In genomic region chr2:111168528-111168929, GRCh38 we compare ENCODE assay signal across 1 cellular context.
TF ChIP-seq lines count a peak whose summit lies in the region.

No MANE protein-coding gene starts in this region.

TF ChIP-seq in GM12878, 131 proteins besides CTCF, POLR2A, EP300 and RAD21 (continued from another document):
- TF ChIP-seq, protein P1, sequence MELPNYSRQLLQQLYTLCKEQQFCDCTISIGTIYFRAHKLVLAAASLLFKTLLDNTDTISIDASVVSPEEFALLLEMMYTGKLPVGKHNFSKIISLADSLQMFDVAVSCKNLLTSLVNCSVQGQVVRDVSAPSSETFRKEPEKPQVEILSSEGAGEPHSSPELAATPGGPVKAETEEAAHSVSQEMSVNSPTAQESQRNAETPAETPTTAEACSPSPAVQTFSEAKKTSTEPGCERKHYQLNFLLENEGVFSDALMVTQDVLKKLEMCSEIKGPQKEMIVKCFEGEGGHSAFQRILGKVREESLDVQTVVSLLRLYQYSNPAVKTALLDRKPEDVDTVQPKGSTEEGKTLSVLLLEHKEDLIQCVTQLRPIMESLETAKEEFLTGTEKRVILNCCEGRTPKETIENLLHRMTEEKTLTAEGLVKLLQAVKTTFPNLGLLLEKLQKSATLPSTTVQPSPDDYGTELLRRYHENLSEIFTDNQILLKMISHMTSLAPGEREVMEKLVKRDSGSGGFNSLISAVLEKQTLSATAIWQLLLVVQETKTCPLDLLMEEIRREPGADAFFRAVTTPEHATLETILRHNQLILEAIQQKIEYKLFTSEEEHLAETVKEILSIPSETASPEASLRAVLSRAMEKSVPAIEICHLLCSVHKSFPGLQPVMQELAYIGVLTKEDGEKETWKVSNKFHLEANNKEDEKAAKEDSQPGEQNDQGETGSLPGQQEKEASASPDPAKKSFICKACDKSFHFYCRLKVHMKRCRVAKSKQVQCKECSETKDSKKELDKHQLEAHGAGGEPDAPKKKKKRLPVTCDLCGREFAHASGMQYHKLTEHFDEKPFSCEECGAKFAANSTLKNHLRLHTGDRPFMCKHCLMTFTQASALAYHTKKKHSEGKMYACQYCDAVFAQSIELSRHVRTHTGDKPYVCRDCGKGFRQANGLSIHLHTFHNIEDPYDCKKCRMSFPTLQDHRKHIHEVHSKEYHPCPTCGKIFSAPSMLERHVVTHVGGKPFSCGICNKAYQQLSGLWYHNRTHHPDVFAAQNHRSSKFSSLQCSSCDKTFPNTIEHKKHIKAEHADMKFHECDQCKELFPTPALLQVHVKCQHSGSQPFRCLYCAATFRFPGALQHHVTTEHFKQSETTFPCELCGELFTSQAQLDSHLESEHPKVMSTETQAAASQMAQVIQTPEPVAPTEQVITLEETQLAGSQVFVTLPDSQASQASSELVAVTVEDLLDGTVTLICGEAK (IDR thresholded peaks at IDR 0.05; ENCODE audit: borderline replicate concordance), result no peak
- TF ChIP-seq SMAD5 (IDR thresholded peaks at IDR 0.05; ENCODE audit: low read depth), result no peak
- TF ChIP-seq SREBF1 (IDR thresholded peaks at IDR 0.05; ENCODE audit: low read length), result no peak
- TF ChIP-seq SUPT20H (IDR thresholded peaks at IDR 0.05; ENCODE audit: borderline replicate concordance, control insufficient read depth, low read depth, low read length), result no peak
- TF ChIP-seq BHLHE40 (IDR thresholded peaks at IDR 0.05; ENCODE audit: borderline replicate concordance in 1 of 2, low read depth in 2 of 2, low read length in 1 of 2), result peak; percentile 56 to 80
- no peak for TF ChIP-seq POLR2AphosphoS2 (IDR thresholded peaks at IDR 0.05; ENCODE audit: low read depth, low read length)
- TF ChIP-seq, protein P2, sequence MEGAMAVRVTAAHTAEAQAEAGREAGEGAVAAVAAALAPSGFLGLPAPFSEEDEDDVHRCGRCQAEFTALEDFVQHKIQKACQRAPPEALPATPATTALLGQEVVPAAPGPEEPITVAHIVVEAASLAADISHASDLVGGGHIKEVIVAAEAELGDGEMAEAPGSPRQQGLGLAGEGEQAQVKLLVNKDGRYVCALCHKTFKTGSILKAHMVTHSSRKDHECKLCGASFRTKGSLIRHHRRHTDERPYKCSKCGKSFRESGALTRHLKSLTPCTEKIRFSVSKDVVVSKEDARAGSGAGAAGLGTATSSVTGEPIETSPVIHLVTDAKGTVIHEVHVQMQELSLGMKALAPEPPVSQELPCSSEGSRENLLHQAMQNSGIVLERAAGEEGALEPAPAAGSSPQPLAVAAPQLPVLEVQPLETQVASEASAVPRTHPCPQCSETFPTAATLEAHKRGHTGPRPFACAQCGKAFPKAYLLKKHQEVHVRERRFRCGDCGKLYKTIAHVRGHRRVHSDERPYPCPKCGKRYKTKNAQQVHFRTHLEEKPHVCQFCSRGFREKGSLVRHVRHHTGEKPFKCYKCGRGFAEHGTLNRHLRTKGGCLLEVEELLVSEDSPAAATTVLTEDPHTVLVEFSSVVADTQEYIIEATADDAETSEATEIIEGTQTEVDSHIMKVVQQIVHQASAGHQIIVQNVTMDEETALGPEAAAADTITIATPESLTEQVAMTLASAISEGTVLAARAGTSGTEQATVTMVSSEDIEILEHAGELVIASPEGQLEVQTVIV (IDR thresholded peaks at IDR 0.05; ENCODE audit: borderline replicate concordance, partially characterized antibody), result no peak
- no peak for TF ChIP-seq KLF5 (IDR thresholded peaks at IDR 0.05; ENCODE audit: partially characterized antibody)
- TF ChIP-seq ZNF274 (IDR thresholded peaks at IDR 0.05; ENCODE audit: insufficient read depth, insufficient read length), result no peak
- TF ChIP-seq IKZF2 (IDR thresholded peaks at IDR 0.05), result peak; percentile 73 to 82
- TF ChIP-seq, protein P3, sequence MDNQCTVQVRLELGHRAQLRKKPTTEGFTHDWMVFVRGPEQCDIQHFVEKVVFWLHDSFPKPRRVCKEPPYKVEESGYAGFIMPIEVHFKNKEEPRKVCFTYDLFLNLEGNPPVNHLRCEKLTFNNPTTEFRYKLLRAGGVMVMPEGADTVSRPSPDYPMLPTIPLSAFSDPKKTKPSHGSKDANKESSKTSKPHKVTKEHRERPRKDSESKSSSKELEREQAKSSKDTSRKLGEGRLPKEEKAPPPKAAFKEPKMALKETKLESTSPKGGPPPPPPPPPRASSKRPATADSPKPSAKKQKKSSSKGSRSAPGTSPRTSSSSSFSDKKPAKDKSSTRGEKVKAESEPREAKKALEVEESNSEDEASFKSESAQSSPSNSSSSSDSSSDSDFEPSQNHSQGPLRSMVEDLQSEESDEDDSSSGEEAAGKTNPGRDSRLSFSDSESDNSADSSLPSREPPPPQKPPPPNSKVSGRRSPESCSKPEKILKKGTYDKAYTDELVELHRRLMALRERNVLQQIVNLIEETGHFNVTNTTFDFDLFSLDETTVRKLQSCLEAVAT (IDR thresholded peaks at IDR 0.05), result peak; percentile 58; the same call in 1 of the 2 replicates
- TF ChIP-seq LARP7 (IDR thresholded peaks at IDR 0.05), result peak; percentile 40; the same call in 1 of the 2 replicates
- TF ChIP-seq STAT3 (IDR thresholded peaks at IDR 0.05; ENCODE audit: low read depth, low read length), result no peak
- TF ChIP-seq MEF2A (IDR thresholded peaks at IDR 0.05; ENCODE audit: insufficient read depth, low read depth, low read length), result peak; percentile 63; the same call in 1 of the 2 replicates
- peak; percentile 15; the same call in 1 of the 2 replicates for TF ChIP-seq SPI1 (IDR thresholded peaks at IDR 0.05; ENCODE audit: borderline replicate concordance, insufficient read depth, low read depth, low read length)
- peak; percentile 68 for TF ChIP-seq NBN (IDR thresholded peaks at IDR 0.05)
- peak; percentile 40; the same call in 1 of the 2 replicates for TF ChIP-seq RELB (IDR thresholded peaks at IDR 0.05; ENCODE audit: low read depth)
- peak; percentile 77 for TF ChIP-seq CBX5 (IDR thresholded peaks at IDR 0.05; ENCODE audit: low read depth)
- TF ChIP-seq, protein P4, sequence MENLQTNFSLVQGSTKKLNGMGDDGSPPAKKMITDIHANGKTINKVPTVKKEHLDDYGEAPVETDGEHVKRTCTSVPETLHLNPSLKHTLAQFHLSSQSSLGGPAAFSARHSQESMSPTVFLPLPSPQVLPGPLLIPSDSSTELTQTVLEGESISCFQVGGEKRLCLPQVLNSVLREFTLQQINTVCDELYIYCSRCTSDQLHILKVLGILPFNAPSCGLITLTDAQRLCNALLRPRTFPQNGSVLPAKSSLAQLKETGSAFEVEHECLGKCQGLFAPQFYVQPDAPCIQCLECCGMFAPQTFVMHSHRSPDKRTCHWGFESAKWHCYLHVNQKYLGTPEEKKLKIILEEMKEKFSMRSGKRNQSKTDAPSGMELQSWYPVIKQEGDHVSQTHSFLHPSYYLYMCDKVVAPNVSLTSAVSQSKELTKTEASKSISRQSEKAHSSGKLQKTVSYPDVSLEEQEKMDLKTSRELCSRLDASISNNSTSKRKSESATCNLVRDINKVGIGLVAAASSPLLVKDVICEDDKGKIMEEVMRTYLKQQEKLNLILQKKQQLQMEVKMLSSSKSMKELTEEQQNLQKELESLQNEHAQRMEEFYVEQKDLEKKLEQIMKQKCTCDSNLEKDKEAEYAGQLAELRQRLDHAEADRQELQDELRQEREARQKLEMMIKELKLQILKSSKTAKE (IDR thresholded peaks at IDR 0.05; ENCODE audit: low read depth, poor library complexity, severe bottlenecking), result peak; percentile 79
- TF ChIP-seq BACH1 (IDR thresholded peaks at IDR 0.05; ENCODE audit: borderline replicate concordance), result peak; percentile 100
- TF ChIP-seq NR2C1 (IDR thresholded peaks at IDR 0.05), result no peak
- no peak for TF ChIP-seq HDAC2 (IDR thresholded peaks at IDR 0.05)
- TF ChIP-seq, protein P5, sequence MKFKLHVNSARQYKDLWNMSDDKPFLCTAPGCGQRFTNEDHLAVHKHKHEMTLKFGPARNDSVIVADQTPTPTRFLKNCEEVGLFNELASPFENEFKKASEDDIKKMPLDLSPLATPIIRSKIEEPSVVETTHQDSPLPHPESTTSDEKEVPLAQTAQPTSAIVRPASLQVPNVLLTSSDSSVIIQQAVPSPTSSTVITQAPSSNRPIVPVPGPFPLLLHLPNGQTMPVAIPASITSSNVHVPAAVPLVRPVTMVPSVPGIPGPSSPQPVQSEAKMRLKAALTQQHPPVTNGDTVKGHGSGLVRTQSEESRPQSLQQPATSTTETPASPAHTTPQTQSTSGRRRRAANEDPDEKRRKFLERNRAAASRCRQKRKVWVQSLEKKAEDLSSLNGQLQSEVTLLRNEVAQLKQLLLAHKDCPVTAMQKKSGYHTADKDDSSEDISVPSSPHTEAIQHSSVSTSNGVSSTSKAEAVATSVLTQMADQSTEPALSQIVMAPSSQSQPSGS (IDR thresholded peaks at IDR 0.05; ENCODE audit: low read length), result peak; percentile 70
